In the genomic region with DNA sequence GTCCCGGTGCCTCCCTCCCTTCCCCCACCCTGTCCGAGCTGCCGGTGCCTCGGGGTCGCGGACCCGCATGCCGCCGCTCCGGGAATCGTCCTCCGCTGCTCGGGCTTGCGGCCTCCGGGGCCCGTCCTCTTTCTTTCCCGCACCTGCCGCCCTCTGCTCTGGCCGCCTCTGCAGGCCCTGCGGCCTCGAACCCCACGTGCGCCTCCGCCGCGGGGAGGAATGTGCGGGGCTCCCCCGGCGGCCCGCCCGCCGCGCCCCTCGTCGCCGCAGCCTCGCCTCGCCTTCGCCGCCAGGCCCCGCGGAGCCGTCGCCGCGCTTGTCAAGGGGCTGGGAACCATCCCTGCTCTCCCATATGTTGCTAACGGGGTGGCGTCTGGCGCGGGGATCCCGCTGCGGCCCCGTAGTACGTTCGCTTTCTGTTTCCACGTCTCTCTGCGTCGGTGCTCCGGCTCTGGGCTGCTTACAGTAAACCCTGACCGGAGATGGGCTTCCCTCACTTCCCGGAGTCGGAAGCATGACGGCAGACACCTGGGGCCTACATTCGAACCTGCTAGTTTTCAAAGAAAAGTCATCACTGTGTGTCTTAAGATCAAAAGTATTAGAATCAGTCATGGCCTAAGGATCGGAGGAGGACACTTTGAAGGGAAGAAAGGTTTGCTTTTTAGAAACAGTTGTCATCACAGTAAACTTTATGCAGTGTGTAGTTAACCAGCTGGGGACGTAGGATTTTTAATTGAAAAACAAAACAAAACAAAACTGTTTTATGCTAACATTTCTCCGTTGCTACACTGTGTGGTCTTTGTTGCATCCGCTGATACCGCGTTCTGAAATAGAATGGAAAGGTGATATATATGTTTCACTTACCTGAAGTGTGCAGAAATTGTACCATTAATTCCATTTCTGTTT, we compare ENCODE assay signal across 8 cellular contexts.
A peak's percentile ranks its signal among the peaks of the same experiment; 100 is the strongest.
DNase-seq lines count a peak whose midpoint lies in the region; ATAC-seq and TF ChIP-seq lines count a peak whose summit lies in the region.

No MANE protein-coding gene starts in this region.

- peaks cover 25% of the 10 kb centered on the region; the same call in 1 of the 2 replicates for H3F3A ChIP-seq in SU-DHL-6 (ENCODE audit: insufficient read depth)

- peak overlapping the region; percentile 49 for H2AFZ ChIP-seq in SU-DHL-6 (ENCODE audit: low read depth, low read length, severe bottlenecking)

- intact Hi-C loops in left cardiac atrium (cut with DNase I) (no loop called here), prostate gland (cut with DNase I) (loop anchor here (5.0 to 10.0 kb wide), 4 partner anchors 94 to 349 kb away; a partner anchor contains a TSS)

- H3K27ac Mint-ChIP-seq in activated naive CD8-positive, alpha-beta T cell treated with anti-CD3 and anti-CD28 coated beads, Interleukin-2, amount 50 U/mL, for 24 hours: peak overlapping the region; percentile 99

- DNase-seq in DMS79 (lab: John Stamatoyannopoulos, UW) (peak; percentile 36), HuH-7.5 (ENCODE audit: low spot score) (peak; percentile 29), left cardiac atrium (peak; percentile 70), prostate gland (ENCODE audit: low spot score) (peak; percentile 53)
- peak; percentile 75 for DNase-seq in activated naive CD8-positive, alpha-beta T cell treated with anti-CD3 and anti-CD28 coated beads, Interleukin-2, amount 50 U/mL, for 24 hours

- no peaks in the 10 kb centered on the region for H3K9me3 ChIP-seq in SU-DHL-6 (ENCODE audit: insufficient read depth, low read length)
- H3K9me3 ChIP-seq in prostate gland: no peaks in the 10 kb centered on the region

- no peaks in the 10 kb centered on the region for H3K9me2 ChIP-seq in SU-DHL-6 (replicated peaks; ENCODE audit: insufficient read depth, low read length)

- H3K4me3 Mint-ChIP-seq in activated naive CD8-positive, alpha-beta T cell treated with anti-CD3 and anti-CD28 coated beads, Interleukin-2, amount 50 U/mL, for 24 hours: peak overlapping the region; percentile 95

- H3K27ac ChIP-seq in SU-DHL-6 (ENCODE audit: low read depth, low read length) (peak overlapping the region; percentile 84), prostate gland (peak overlapping the region; percentile 97 to 99), urinary bladder (ENCODE audit: low read depth) (peak overlapping the region; percentile 99)

- no peak for TF ChIP-seq CTCF in SU-DHL-6 (IDR thresholded peaks at IDR 0.05; ENCODE audit: insufficient read depth, low read length, poor library complexity, severe bottlenecking)
- no peak for TF ChIP-seq CTCF in prostate gland (IDR thresholded peaks at IDR 0.05)

- H3K79me2 ChIP-seq in SU-DHL-6 (ENCODE audit: insufficient read depth, low read length): peaks cover 86% of the 10 kb centered on the region

- peaks cover 5% of the 10 kb centered on the region for H4K20me1 ChIP-seq in SU-DHL-6 (ENCODE audit: low read depth, low read length)

- H3K4me1 Mint-ChIP-seq in activated naive CD8-positive, alpha-beta T cell treated with anti-CD3 and anti-CD28 coated beads, Interleukin-2, amount 50 U/mL, for 24 hours: peaks cover 62% of the 10 kb centered on the region

- no peak for TF ChIP-seq POLR2A in prostate gland (IDR thresholded peaks at IDR 0.05)

- H3K9ac ChIP-seq in SU-DHL-6 (ENCODE audit: low read length): peak overlapping the region; percentile 84

- H3K27me3 ChIP-seq in SU-DHL-6 (ENCODE audit: low read length) (no peaks in the 10 kb centered on the region), prostate gland (replicated peaks; ENCODE audit: insufficient read depth) (no peaks in the 10 kb centered on the region)

- H3K9me3 Mint-ChIP-seq in activated naive CD8-positive, alpha-beta T cell treated with anti-CD3 and anti-CD28 coated beads, Interleukin-2, amount 50 U/mL, for 24 hours: no peaks in the 10 kb centered on the region

- peak overlapping the region; percentile 90 for H3K4me2 ChIP-seq in SU-DHL-6 (ENCODE audit: low read depth, low read length, poor library complexity, severe bottlenecking)

- under 1% methylated on average over 40 of the region's 70 CpGs for WGBS in prostate gland
- under 1% methylated on average over 70 of the region's 70 CpGs for WGBS in urinary bladder

- H3K36me3 Mint-ChIP-seq in activated naive CD8-positive, alpha-beta T cell treated with anti-CD3 and anti-CD28 coated beads, Interleukin-2, amount 50 U/mL, for 24 hours (ENCODE audit: low read depth): peaks cover 39% of the 10 kb centered on the region

- peak; percentile 42 for ATAC-seq in GM21526 (IDR thresholded peaks at IDR 0.05; ENCODE audit: low FRiP score, unreplicated experiment)
- peak; percentile 77 for ATAC-seq in activated naive CD8-positive, alpha-beta T cell treated with anti-CD3 and anti-CD28 coated beads, Interleukin-2, amount 50 U/mL, for 24 hours
- ATAC-seq in left cardiac atrium: peak; percentile 68 to 70

- peak overlapping the region; percentile 95 for H3K4me3 ChIP-seq in SU-DHL-6 (ENCODE audit: insufficient read depth, low read length, poor library complexity, severe bottlenecking)
- peak overlapping the region; percentile 94 to 96 for H3K4me3 ChIP-seq in prostate gland
- H3K4me3 ChIP-seq in urinary bladder (ENCODE audit: low read depth, low read length): peak overlapping the region; percentile 93

- 0 out of 2 replicates have a peak, but pooled peaks cover 1% of the 10 kb centered on the region for H3K36me3 ChIP-seq in SU-DHL-6 (ENCODE audit: low read length)
- no peaks in the 10 kb centered on the region for H3K36me3 ChIP-seq in prostate gland
- H3K36me3 ChIP-seq in urinary bladder (ENCODE audit: insufficient read depth): no peaks in the 10 kb centered on the region

- no peaks in the 10 kb centered on the region for H3K4me1 ChIP-seq in prostate gland (replicated peaks)
- H3K4me1 ChIP-seq in urinary bladder (ENCODE audit: insufficient read depth): peaks cover 4% of the 10 kb centered on the region

- no peaks in the 10 kb centered on the region for H3K27me3 Mint-ChIP-seq in activated naive CD8-positive, alpha-beta T cell treated with anti-CD3 and anti-CD28 coated beads, Interleukin-2, amount 50 U/mL, for 24 hours

Comparison
In these comparisons a context has a peak if more than half of its experiments do, and no peak if none do; other contexts are left out.
1. Peak in every context shown above with its lines: DNase-seq, ATAC-seq, H3K4me3 ChIP-seq and H3K27ac ChIP-seq.